Comparison of ENCODE assay signal across 9 cellular contexts in the genomic region with DNA sequence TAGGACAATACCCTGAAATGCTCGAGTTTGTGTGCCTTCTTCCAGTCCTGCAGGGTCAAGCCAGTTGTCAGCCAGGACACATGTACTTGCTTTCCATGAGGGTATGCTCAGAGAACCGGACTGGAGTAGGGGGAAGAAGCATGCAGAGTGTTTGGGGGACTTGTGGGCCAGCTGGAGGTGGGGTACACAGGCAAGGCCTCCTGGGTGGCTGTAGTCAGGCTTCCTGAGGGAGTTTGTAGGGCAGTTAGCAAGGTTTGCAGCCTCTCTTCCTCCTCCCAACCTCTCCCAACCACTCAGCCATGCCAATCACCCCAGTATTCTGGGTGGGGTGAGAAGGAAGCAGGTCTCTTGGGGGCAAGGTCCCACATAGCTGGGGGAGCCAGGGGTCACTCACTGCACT. TPM values are rescaled to one million over a fixed set of nuclear protein-coding genes. Genes with fewer than 3 reads are reported as not detected.
"Had no signal": no experiment of that assay in that cellular context is flagged by ENCODE, and none has a peak within 500 bp of the region (broad histone marks: within the 10 kb centered on the region; RNA-seq: fewer than 3 reads in every experiment).

No MANE protein-coding gene starts in this region.

- DNase-seq: H9, HCEC 1CT, KG1 had no signal

- FAIRE-seq: H1, H54, HepG2, K562 had no signal

- H3K4me3 Mint-ChIP-seq: GM23338, H9 had no signal

- H3K27ac ChIP-seq: HL-60 had no signal

- ATAC-seq: GM23338, HepG2, K562 had no signal

- H3K4me2 ChIP-seq: GM23338 had no signal

- H3K4me3 ChIP-seq: GM23338, K562 had no signal

- H2AFZ ChIP-seq: GM23338 had no signal

- H3K9me3 Mint-ChIP-seq: GM23338, H9 had no signal

- H3K27ac Mint-ChIP-seq: GM23338, H9 had no signal

RNA-seq across cellular contexts. Expression of a gene that starts 47.0 kb away (rescaled TPM):
- total RNA-seq: H1, H9, K562 had no signal
- polyA plus RNA-seq: GM23338, K562 had no signal
